Comparison of ENCODE assay signal across 11 cellular contexts in the genomic region with DNA sequence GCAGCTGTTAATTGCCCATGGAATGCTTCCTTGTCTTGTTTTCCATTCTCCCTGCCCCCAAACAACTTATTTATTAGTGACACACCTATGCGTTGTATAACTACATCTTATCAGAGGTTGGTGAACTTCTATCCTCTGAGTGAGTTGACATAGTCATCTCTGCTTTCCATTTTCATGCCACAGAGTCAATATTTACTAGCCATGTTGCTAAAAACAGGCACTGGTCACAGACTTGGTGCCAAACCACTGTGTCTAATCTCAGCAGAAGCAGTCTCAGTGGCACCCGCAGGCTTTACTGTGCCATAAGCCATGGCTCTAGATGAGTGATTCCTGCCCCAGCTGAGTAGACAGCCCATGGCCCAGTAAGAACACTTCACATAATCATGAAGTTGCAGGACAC. TPM values are rescaled to one million over a fixed set of nuclear protein-coding genes. Genes with fewer than 3 reads are reported as not detected.
A peak's percentile ranks its signal among the peaks of the same experiment; 100 is the strongest.
DNase-seq lines count a peak whose midpoint lies in the region; ATAC-seq lines count a peak whose summit lies in the region.
"Had no signal": no experiment of that assay in that cellular context is flagged by ENCODE, and none has a peak within 500 bp of the region (broad histone marks: within the 10 kb centered on the region; RNA-seq: fewer than 3 reads in every experiment).

No MANE protein-coding gene starts in this region.

- H3K27ac Mint-ChIP-seq in effector memory CD8-positive, alpha-beta T cell, result peak overlapping the region in 1 of 2 donors; percentile 4

- H3K9me3 ChIP-seq in aorta (ENCODE audit: control insufficient read depth, low read length), result no peaks in the 10 kb centered on the region

- ATAC-seq in GM18867 (IDR thresholded peaks at IDR 0.05; ENCODE audit: unreplicated experiment) (peak; percentile 85), aorta (ENCODE audit: low FRiP score) (no peak)
- ATAC-seq in effector memory CD8-positive, alpha-beta T cell (replicated peaks), result peak; percentile 36
- ATAC-seq: esophagus mucosa had no signal

- H3K4me3 Mint-ChIP-seq in effector memory CD8-positive, alpha-beta T cell, result no peak overlapping the region

- H3K36me3 ChIP-seq in aorta (ENCODE audit: control insufficient read depth in 1 of 2, insufficient read depth in 2 of 2, low read length in 1 of 2), result no peaks in the 10 kb centered on the region

- H3K4me3 ChIP-seq in aorta (ENCODE audit: low read length in 2 of 2), result no peak overlapping the region

- H3K4me1 ChIP-seq in aorta (ENCODE audit: control insufficient read depth in 1 of 2, insufficient read depth in 2 of 2, low read length in 2 of 2), result peaks cover 0 to 2% of the 10 kb centered on the region in 2 donors

- no peaks in the 10 kb centered on the region for H3K27me3 Mint-ChIP-seq in effector memory CD8-positive, alpha-beta T cell

- no peak overlapping the region for H3K27ac ChIP-seq in aorta (ENCODE audit: low read depth in 1 of 2, low read length in 2 of 2)

- no peaks in the 10 kb centered on the region for H3K9me3 Mint-ChIP-seq in effector memory CD8-positive, alpha-beta T cell

- 67 to 68% methylated on average over 2 of the region's 2 CpGs for WGBS in aorta, 2 donors

- no peaks in the 10 kb centered on the region for H3K36me3 Mint-ChIP-seq in effector memory CD8-positive, alpha-beta T cell (ENCODE audit: insufficient read depth)

- peaks cover 3% of the 10 kb centered on the region in 2 donors for H3K4me1 Mint-ChIP-seq in effector memory CD8-positive, alpha-beta T cell (ENCODE audit: low read depth in 2 of 2)

- DNase-seq in LHCN-M2 (ENCODE audit: low read depth) (peak; percentile 79), renal cortical epithelial cell (ENCODE audit: low read depth) (peak; percentile 81), KG1 (lab: John Stamatoyannopoulos, UW) (no peak), NCI-H187 (lab: John Stamatoyannopoulos, UW) (no peak), aorta (no peak), AG08396 (ENCODE audit: low spot score) (no peak)
- DNase-seq in effector memory CD8-positive, alpha-beta T cell, result no peak
- DNase-seq: DMS 273 treated with DMSO at 0.1 percent for 48 hours; stimulated activated naive CD4-positive, alpha-beta T cell treated with Interleukin-2 at 50 U/mL for 16 hours had no signal

- no peaks in the 10 kb centered on the region for H3K27me3 ChIP-seq in aorta (ENCODE audit: control insufficient read depth in 1 of 2, insufficient read depth in 2 of 2, low read length in 1 of 2)

- intact Hi-C loops in aorta (cut with DNase I), result no loop called here

RNA-seq across cellular contexts. Expression of a gene that starts 26.5 kb away (rescaled TPM):
- 0.06 and 2.2 TPM in 2 replicates for total RNA-seq in LHCN-M2 (2014; rRNA removed)
- polyA plus RNA-seq in LHCN-M2 (2012), result 1.1 TPM
- total RNA-seq in renal cortical epithelial cell, result 0.17 and 0.94 TPM in 2 replicates
- 1 to 10 TPM; 6.0 to 8.0 TPM for total RNA-seq in aorta
- 1 to 10 TPM; 2.0 to 8.1 TPM for polyA plus RNA-seq in aorta

Comparison
In these comparisons a context has a peak if more than half of its experiments do, and no peak if none do; other contexts are left out.
1. DNase-seq: peak in LHCN-M2 (single experiment) and renal cortical epithelial cell (single experiment); none in effector memory CD8-positive, alpha-beta T cell (0 of 3), KG1 (single experiment), NCI-H187 (0 of 2), aorta (0 of 2) and AG08396 (single experiment).